ENCODE assay signal across 8 cellular contexts in the genomic region with DNA sequence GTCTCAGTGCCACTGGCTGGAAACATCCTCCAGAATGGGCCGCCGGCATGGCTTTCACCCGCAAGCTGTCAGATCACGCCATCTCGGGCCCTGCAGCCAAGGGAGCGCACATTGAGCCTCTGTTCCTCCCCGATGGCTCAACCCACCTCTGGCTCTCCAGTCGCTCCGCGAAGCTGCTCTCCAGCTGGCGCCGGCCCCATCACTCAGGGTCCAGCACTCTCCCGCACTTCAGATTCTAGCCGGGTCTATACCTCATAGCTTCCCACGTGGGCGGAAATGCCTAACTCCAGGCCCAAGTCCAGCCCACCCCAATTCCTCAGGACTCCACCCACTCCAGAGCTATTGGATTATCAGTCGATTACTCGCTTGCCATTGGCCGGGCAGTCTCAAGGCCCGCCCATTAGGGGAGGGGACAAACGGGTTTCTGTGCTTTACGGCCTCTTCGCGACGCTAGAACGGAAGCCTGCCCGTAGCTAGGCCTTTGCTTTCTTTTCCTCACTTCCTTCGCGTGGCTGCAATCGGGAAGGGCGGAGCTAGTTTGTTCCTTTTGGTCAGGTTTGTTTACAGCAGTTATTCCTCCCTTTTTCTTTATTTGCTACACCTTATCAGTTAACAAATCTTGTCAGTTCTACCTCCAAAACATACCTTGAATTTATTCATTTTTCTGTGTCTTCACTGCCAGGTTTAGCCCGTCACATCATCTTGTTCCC. TPM values are rescaled to one million over a fixed set of nuclear protein-coding genes. Genes with fewer than 3 reads are reported as not detected.
DNase-seq lines count a peak whose midpoint lies in the region; ATAC-seq and TF ChIP-seq lines count a peak whose summit lies in the region.

A gene with protein sequence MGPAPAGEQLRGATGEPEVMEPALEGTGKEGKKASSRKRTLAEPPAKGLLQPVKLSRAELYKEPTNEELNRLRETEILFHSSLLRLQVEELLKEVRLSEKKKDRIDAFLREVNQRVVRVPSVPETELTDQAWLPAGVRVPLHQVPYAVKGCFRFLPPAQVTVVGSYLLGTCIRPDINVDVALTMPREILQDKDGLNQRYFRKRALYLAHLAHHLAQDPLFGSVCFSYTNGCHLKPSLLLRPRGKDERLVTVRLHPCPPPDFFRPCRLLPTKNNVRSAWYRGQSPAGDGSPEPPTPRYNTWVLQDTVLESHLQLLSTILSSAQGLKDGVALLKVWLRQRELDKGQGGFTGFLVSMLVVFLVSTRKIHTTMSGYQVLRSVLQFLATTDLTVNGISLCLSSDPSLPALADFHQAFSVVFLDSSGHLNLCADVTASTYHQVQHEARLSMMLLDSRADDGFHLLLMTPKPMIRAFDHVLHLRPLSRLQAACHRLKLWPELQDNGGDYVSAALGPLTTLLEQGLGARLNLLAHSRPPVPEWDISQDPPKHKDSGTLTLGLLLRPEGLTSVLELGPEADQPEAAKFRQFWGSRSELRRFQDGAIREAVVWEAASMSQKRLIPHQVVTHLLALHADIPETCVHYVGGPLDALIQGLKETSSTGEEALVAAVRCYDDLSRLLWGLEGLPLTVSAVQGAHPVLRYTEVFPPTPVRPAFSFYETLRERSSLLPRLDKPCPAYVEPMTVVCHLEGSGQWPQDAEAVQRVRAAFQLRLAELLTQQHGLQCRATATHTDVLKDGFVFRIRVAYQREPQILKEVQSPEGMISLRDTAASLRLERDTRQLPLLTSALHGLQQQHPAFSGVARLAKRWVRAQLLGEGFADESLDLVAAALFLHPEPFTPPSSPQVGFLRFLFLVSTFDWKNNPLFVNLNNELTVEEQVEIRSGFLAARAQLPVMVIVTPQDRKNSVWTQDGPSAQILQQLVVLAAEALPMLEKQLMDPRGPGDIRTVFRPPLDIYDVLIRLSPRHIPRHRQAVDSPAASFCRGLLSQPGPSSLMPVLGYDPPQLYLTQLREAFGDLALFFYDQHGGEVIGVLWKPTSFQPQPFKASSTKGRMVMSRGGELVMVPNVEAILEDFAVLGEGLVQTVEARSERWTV (minus strand): TSS at position 282 of the 710 bp plus-strand sequence. CDS start 82 bp downstream, at position 200.

- DNase-seq in GM12865 (ENCODE audit: low read depth) (peak; percentile 99), NCI-H1417 treated with DMSO at 0.1 percent for 48 hours (lab: John Stamatoyannopoulos, UW) (peak; percentile 68), SW480 (ENCODE audit: low spot score) (peak; percentile 97), Right ventricle myocardium inferior (ENCODE audit: missing footprints) (peak; percentile 96), ovary (peak; percentile 97 to 99 (median 99)), thyroid gland (peak; percentile 99)
- peak; percentile 97 for DNase-seq in activated naive CD8-positive, alpha-beta T cell treated with anti-CD3 and anti-CD28 coated beads, Interleukin-2, amount 50 U/mL, for 24 hours

- H3K36me3 Mint-ChIP-seq in activated naive CD8-positive, alpha-beta T cell treated with anti-CD3 and anti-CD28 coated beads, Interleukin-2, amount 50 U/mL, for 24 hours (ENCODE audit: low read depth): peaks cover 33% of the 10 kb centered on the region

- no peak for TF ChIP-seq CTCF in GM12865 (IDR thresholded peaks at IDR 0.05; ENCODE audit: insufficient read depth, low read depth, low read length, missing control alignments)
- TF ChIP-seq CTCF in ovary (IDR thresholded peaks at IDR 0.05): no peak
- TF ChIP-seq CTCF in thyroid gland (IDR thresholded peaks at IDR 0.05): peak in 1 of 6 experiments; percentile 9

- WGBS in ovary, 3 donors: 0% methylated on average over 32 of the region's 32 CpGs
- 1 to 2% methylated on average over 20 to 28 of the region's 32 CpGs for WGBS in thyroid gland, 2 donors

- intact Hi-C loops in Right ventricle myocardium inferior (cut with DNase I): loop anchor here (5.0 kb wide), 2 partner anchors 181 to 921 kb away; a partner anchor contains a TSS
- intact Hi-C loops in ovary (cut with DNase I): no loop called here
- intact Hi-C loops in thyroid gland (cut with DNase I): no loop called here

- H3K4me1 ChIP-seq in ovary (ENCODE audit: insufficient read depth) (peaks cover 7% of the 10 kb centered on the region), thyroid gland (peaks cover 14 to 15% of the 10 kb centered on the region in 2 donors)

- H3K36me3 ChIP-seq in ovary: no peaks in the 10 kb centered on the region
- H3K36me3 ChIP-seq in thyroid gland: peaks cover 27 to 29% of the 10 kb centered on the region in 2 donors

- H3K9me3 Mint-ChIP-seq in activated naive CD8-positive, alpha-beta T cell treated with anti-CD3 and anti-CD28 coated beads, Interleukin-2, amount 50 U/mL, for 24 hours: no peaks in the 10 kb centered on the region

- H3K4me3 ChIP-seq in GM12865 (ENCODE audit: low read depth, low read length): peak within 1 kb of the TSS; percentile 76
- H3K4me3 ChIP-seq in ovary: peak within 1 kb of the TSS; percentile 88
- peak within 1 kb of the TSS; percentile 27 to 79 (median 77) for H3K4me3 ChIP-seq in thyroid gland (replicated peaks in 1 of 3)

- peaks cover 33% of the 10 kb centered on the region for H3K4me1 Mint-ChIP-seq in activated naive CD8-positive, alpha-beta T cell treated with anti-CD3 and anti-CD28 coated beads, Interleukin-2, amount 50 U/mL, for 24 hours

- H3K27me3 ChIP-seq in ovary (no peaks in the 10 kb centered on the region), thyroid gland (no peaks in the 10 kb centered on the region)

- H3K27me3 Mint-ChIP-seq in activated naive CD8-positive, alpha-beta T cell treated with anti-CD3 and anti-CD28 coated beads, Interleukin-2, amount 50 U/mL, for 24 hours: no peaks in the 10 kb centered on the region

- H3K9me3 ChIP-seq in ovary: no peaks in the 10 kb centered on the region
- no peaks in the 10 kb centered on the region for H3K9me3 ChIP-seq in thyroid gland

- H3K27ac Mint-ChIP-seq in activated naive CD8-positive, alpha-beta T cell treated with anti-CD3 and anti-CD28 coated beads, Interleukin-2, amount 50 U/mL, for 24 hours: peak within 1 kb of the TSS; percentile 92

- peak within 1 kb of the TSS; percentile 94 for H3K4me3 Mint-ChIP-seq in activated naive CD8-positive, alpha-beta T cell treated with anti-CD3 and anti-CD28 coated beads, Interleukin-2, amount 50 U/mL, for 24 hours

- TF ChIP-seq POLR2A in ovary (IDR thresholded peaks at IDR 0.05) (peak; percentile 81), thyroid gland (IDR thresholded peaks at IDR 0.05) (peak in 1 of 2 donors; percentile 60)

- no peak for TF ChIP-seq EP300 in ovary (IDR thresholded peaks at IDR 0.05)

- H3K27ac ChIP-seq in ovary (peak within 1 kb of the TSS in 1 of 2 donors; percentile 56), thyroid gland (peak within 1 kb of the TSS; percentile 40 to 69 (median 61))

- ATAC-seq in HG02763 (IDR thresholded peaks at IDR 0.05; ENCODE audit: unreplicated experiment) (peak; percentile 99), Right ventricle myocardium inferior (peak; percentile 100)
- ATAC-seq in activated naive CD8-positive, alpha-beta T cell treated with anti-CD3 and anti-CD28 coated beads, Interleukin-2, amount 50 U/mL, for 24 hours: peak; percentile 99

RNA-seq across cellular contexts. Expression of the gene that starts here (rescaled TPM):
- total RNA-seq in Right ventricle myocardium inferior: 13.0 TPM
- total RNA-seq in ovary: 10 to 100 TPM; 11.7 to 50.5 (median 27.4) TPM
- polyA plus RNA-seq in ovary: 10 to 100 TPM; 14.5 to 17.6 TPM
- total RNA-seq in thyroid gland: 10 to 100 TPM; 13.0 to 32.3 (median 27.0) TPM
